8 cellular contexts compared by ENCODE assay signal in the genomic region with DNA sequence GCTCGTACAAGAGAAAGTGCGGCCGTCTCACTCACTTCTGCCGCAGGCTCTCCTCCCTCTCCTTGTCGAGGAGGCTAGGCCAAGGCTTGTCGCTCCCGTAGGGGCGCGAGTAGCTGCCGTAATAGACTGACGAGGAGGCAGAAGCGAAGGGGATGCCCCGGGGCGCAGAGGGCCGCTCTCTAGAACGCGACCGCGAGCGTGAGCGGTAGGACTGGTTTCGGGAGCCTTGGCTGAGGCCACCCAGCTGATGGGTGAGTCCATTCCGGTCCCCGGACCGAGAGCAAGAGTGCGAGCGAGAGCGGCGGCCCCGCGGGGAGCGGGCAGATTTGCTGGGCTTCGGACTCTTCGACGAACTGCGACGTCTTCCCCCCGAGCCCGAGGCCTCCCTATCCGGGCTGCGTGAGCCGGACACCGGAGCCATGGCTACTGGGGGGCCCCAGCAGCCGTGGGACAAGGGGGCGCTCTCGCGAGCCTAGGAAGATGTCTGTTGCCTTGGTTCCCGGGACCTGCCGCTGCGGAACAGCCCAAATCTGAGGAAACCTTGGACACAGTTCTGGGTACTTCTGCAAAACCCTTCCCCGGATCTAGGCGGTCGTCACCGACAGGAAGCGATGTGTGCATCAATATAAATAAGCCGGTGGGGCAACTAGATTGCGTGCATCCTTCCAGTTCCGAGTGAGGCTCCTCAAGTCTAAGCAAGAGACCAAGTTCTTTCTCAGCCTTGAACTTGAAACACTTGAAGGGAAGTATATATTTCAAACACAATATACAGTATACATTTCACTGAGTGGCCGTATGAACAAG. TPM values are rescaled to one million over a fixed set of nuclear protein-coding genes. Genes with fewer than 3 reads are reported as not detected.
A peak's percentile ranks its signal among the peaks of the same experiment; 100 is the strongest.
DNase-seq lines count a peak whose midpoint lies in the region; ATAC-seq and TF ChIP-seq lines count a peak whose summit lies in the region.

TSS of gene NKAP (minus strand) at position 567 of the 804 bp plus-strand sequence. CDS start at position 421, 146 bp downstream.

- CTCF ChIA-PET in GM10248 (lab: Yijun Ruan, JAX), result no interaction called here
- CTCF ChIA-PET in SK-N-SH (lab: Yijun Ruan, JAX), result interaction anchor here (0.7 kb wide), 1 partner anchor 16 kb away, joined by 3 read pairs; no protein-coding TSS in a partner anchor

- H3K9ac ChIP-seq in SK-N-SH, result peak within 1 kb of the TSS; percentile 87

- H3K36me3 Mint-ChIP-seq in activated naive CD4-positive, alpha-beta T cell treated with anti-CD3 and anti-CD28 coated beads, Interleukin-2, amount 50 U/mL, for 72 hours, result peaks cover 7 to 10% of the 10 kb centered on the region in 2 donors

- no peaks in the 10 kb centered on the region for H4K20me1 ChIP-seq in SK-N-SH (ENCODE audit: insufficient read depth)

- POLR2A ChIA-PET in GM10248 (lab: Yijun Ruan, JAX), result no interaction called here
- POLR2A ChIA-PET in SK-N-SH (lab: Yijun Ruan, JAX), result no interaction called here

- H3K79me2 ChIP-seq in SK-N-SH (ENCODE audit: insufficient read depth), result peaks cover 25% of the 10 kb centered on the region

- H3K27me3 ChIP-seq in SK-N-SH (ENCODE audit: insufficient read depth), result no peaks in the 10 kb centered on the region
- no peaks in the 10 kb centered on the region for H3K27me3 ChIP-seq in suprapubic skin

- H3K4me3 ChIP-seq in NB4 (ENCODE audit: low read depth, low read length) (peak within 1 kb of the TSS; percentile 90), SK-N-SH (ENCODE audit: low read depth in 2 of 2, low read length in 1 of 2) (peak within 1 kb of the TSS; percentile 73 to 77), suprapubic skin (peak within 1 kb of the TSS; percentile 73)

- TF ChIP-seq RAD21 in SK-N-SH (IDR thresholded peaks at IDR 0.05; ENCODE audit: low read length), result no peak

- no peaks in the 10 kb centered on the region for H3K9me3 Mint-ChIP-seq in activated naive CD4-positive, alpha-beta T cell treated with anti-CD3 and anti-CD28 coated beads, Interleukin-2, amount 50 U/mL, for 72 hours

- peaks cover 0 to 7% of the 10 kb centered on the region in 2 experiments; a peak in 1 of 4 replicates for H3K4me1 ChIP-seq in SK-N-SH (ENCODE audit: control insufficient read depth in 1 of 2, insufficient read depth in 2 of 2, low read depth in 1 of 2, low read length in 1 of 2)
- H3K4me1 ChIP-seq in suprapubic skin, result peaks cover 13% of the 10 kb centered on the region

- peak within 1 kb of the TSS; percentile 94 for H2AFZ ChIP-seq in SK-N-SH (ENCODE audit: low read depth)

- H3F3A ChIP-seq in SK-N-SH (replicated peaks; ENCODE audit: insufficient read depth), result peaks cover 9% of the 10 kb centered on the region

- ATAC-seq in HG02588 (IDR thresholded peaks at IDR 0.05; ENCODE audit: unreplicated experiment), result peak; percentile 83
- ATAC-seq in activated naive CD4-positive, alpha-beta T cell treated with anti-CD3 and anti-CD28 coated beads, Interleukin-2, amount 50 U/mL, for 72 hours, result peak; percentile 89 to 95

- H3K9me3 ChIP-seq in SK-N-SH, result no peaks in the 10 kb centered on the region
- H3K9me3 ChIP-seq in suprapubic skin, result no peaks in the 10 kb centered on the region

- 4% methylated on average over 12 of the region's 59 CpGs for WGBS in SK-N-SH (ENCODE audit: low lambda C conversion rate)
- WGBS in suprapubic skin, result 53% methylated on average over 18 of the region's 59 CpGs

- peak within 1 kb of the TSS; percentile 97 to 98 for H3K27ac Mint-ChIP-seq in activated naive CD4-positive, alpha-beta T cell treated with anti-CD3 and anti-CD28 coated beads, Interleukin-2, amount 50 U/mL, for 72 hours

- DNase-seq in GM10248 (ENCODE audit: extremely low spot score), result peak; percentile 72
- DNase-seq in NB4 (ENCODE audit: low read depth), result peak; percentile 94
- peak; percentile 86 for DNase-seq in SK-N-SH
- peak; percentile 78 to 82 for DNase-seq in activated naive CD4-positive, alpha-beta T cell treated with anti-CD3 and anti-CD28 coated beads, Interleukin-2, amount 50 U/mL, for 72 hours (ENCODE audit: low spot score in 2 of 2)
- DNase-seq in globus pallidus (ENCODE audit: low spot score), result peak; percentile 83
- DNase-seq in nucleus accumbens (lab: John Stamatoyannopoulos, UW), result peak in 55 of 56 donors; percentile 5 to 86 (median 65)
- DNase-seq in suprapubic skin (ENCODE audit: low spot score in 2 of 2), result peak; percentile 86 to 87

- H3K27ac ChIP-seq in SK-N-SH (ENCODE audit: low read depth in 2 of 2, low read length in 1 of 2) (peak within 1 kb of the TSS; percentile 79 to 87), suprapubic skin (peak within 1 kb of the TSS; percentile 95)

- TF ChIP-seq POLR2A in NB4 (IDR thresholded peaks at IDR 0.05; ENCODE audit: extremely low read depth, insufficient read length), result peak; percentile 64
- TF ChIP-seq POLR2A in suprapubic skin (IDR thresholded peaks at IDR 0.05), result peak in 1 of 2 donors; percentile 14

- TF ChIP-seq CTCF in GM10248 (IDR thresholded peaks at IDR 0.05; ENCODE audit: control extremely low read depth, extremely low read depth, low read depth, missing control alignments) (no peak), NB4 (IDR thresholded peaks at IDR 0.05; ENCODE audit: low read depth, low read length) (peak; percentile 1), SK-N-SH (IDR thresholded peaks at IDR 0.05) (peak; percentile 29; the same call in 1 of the 2 replicates), suprapubic skin (IDR thresholded peaks at IDR 0.05) (no peak)

- peak within 1 kb of the TSS; percentile 80 for H3K4me2 ChIP-seq in SK-N-SH

- peak in 1 of 2 experiments; percentile 29; a peak in 1 of 4 replicates for TF ChIP-seq EP300 in SK-N-SH (IDR thresholded peaks at IDR 0.05; ENCODE audit: borderline replicate concordance in 1 of 2, low read depth in 1 of 2, low read length in 1 of 2)
- TF ChIP-seq EP300 in suprapubic skin (IDR thresholded peaks at IDR 0.05), result no peak

- H3K36me3 ChIP-seq in SK-N-SH (replicated peaks in 1 of 2; ENCODE audit: control insufficient read depth in 1 of 2, insufficient read depth in 2 of 2, low read length in 1 of 2) (peaks cover 4 to 6% of the 10 kb centered on the region in 2 experiments), suprapubic skin (no peaks in the 10 kb centered on the region)

- no peaks in the 10 kb centered on the region for H3K9me2 ChIP-seq in SK-N-SH

TF ChIP-seq in SK-N-SH, 30 proteins besides CTCF, POLR2A, EP300 and RAD21 (continues in another document):
- TF ChIP-seq SIN3A (IDR thresholded peaks at IDR 0.05; ENCODE audit: borderline replicate concordance, low read depth, low read length), result peak; percentile 69; the same call in 1 of the 2 replicates
- TF ChIP-seq MXI1 (IDR thresholded peaks at IDR 0.05; ENCODE audit: low read depth, low read length), result peak; percentile 80
- TF ChIP-seq NRF1 (IDR thresholded peaks at IDR 0.05; ENCODE audit: low read depth, low read length), result no peak
- TF ChIP-seq FOSL2 (IDR thresholded peaks at IDR 0.05; ENCODE audit: borderline replicate concordance, low read depth), result peak; percentile 5; the same call in 1 of the 2 replicates
- TF ChIP-seq YY1 (IDR thresholded peaks at IDR 0.05; ENCODE audit: low read depth), result peak; percentile 83
- TF ChIP-seq JUND (IDR thresholded peaks at IDR 0.05), result 0 out of 2 replicates have a peak, but pooled peaks have one; percentile 21
- TF ChIP-seq ELF1 (IDR thresholded peaks at IDR 0.05), result peak; percentile 81
- TF ChIP-seq MEF2A (IDR thresholded peaks at IDR 0.05; ENCODE audit: borderline replicate concordance, low read depth), result no peak
- TF ChIP-seq, protein P1, sequence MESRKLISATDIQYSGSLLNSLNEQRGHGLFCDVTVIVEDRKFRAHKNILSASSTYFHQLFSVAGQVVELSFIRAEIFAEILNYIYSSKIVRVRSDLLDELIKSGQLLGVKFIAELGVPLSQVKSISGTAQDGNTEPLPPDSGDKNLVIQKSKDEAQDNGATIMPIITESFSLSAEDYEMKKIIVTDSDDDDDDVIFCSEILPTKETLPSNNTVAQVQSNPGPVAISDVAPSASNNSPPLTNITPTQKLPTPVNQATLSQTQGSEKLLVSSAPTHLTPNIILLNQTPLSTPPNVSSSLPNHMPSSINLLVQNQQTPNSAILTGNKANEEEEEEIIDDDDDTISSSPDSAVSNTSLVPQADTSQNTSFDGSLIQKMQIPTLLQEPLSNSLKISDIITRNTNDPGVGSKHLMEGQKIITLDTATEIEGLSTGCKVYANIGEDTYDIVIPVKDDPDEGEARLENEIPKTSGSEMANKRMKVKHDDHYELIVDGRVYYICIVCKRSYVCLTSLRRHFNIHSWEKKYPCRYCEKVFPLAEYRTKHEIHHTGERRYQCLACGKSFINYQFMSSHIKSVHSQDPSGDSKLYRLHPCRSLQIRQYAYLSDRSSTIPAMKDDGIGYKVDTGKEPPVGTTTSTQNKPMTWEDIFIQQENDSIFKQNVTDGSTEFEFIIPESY (IDR thresholded peaks at IDR 0.05; ENCODE audit: borderline replicate concordance, low read depth), result peak; percentile 96
- no peak for TF ChIP-seq TEAD4 (IDR thresholded peaks at IDR 0.05; ENCODE audit: borderline replicate concordance, insufficient read depth)
- TF ChIP-seq, protein P2, sequence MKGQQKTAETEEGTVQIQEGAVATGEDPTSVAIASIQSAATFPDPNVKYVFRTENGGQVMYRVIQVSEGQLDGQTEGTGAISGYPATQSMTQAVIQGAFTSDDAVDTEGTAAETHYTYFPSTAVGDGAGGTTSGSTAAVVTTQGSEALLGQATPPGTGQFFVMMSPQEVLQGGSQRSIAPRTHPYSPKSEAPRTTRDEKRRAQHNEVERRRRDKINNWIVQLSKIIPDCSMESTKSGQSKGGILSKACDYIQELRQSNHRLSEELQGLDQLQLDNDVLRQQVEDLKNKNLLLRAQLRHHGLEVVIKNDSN (IDR thresholded peaks at IDR 0.05; ENCODE audit: borderline replicate concordance, low read depth), result peak; percentile 24; the same call in 1 of the 2 replicates
- TF ChIP-seq NFIC (IDR thresholded peaks at IDR 0.05; ENCODE audit: borderline replicate concordance), result no peak; the same call in 1 of the 2 replicates
- peak; percentile 67 for TF ChIP-seq POLR2AphosphoS5 (IDR thresholded peaks at IDR 0.05; ENCODE audit: low read depth, low read length)
- TF ChIP-seq GATA2 (CRISPR knock-in tag; IDR thresholded peaks at IDR 0.05), result no peak

RNA-seq across cellular contexts. Expression of gene NKAP, which starts in this region (rescaled TPM):
- polyA plus RNA-seq in SK-N-SH (2012; rRNA removed), result 4.1 and 4.2 TPM in 2 replicates
- polyA plus RNA-seq in SK-N-SH (2012; cell fraction: cytosol; rRNA removed), result 4.5 and 6.6 TPM in 2 replicates
- polyA plus RNA-seq in SK-N-SH (2012; cell fraction: nucleus; rRNA removed), result 2.8 and 3.0 TPM in 2 replicates
- 10 to 100 TPM in 1 of 2 donors, 1 to 10 TPM in 1; 8.8 to 11.4 TPM for total RNA-seq in activated naive CD4-positive, alpha-beta T cell treated with anti-CD3 and anti-CD28 coated beads, Interleukin-2, amount 50 U/mL, for 72 hours
- 10 to 100 TPM in 1 of 4 donors, 1 to 10 TPM in 3; 4.0 to 11.7 (median 6.5) TPM for total RNA-seq in suprapubic skin

Comparison
In these comparisons a context has a peak if more than half of its experiments do, and no peak if none do; other contexts are left out.
1. Peak in every context shown above with its lines: DNase-seq, ATAC-seq, H3K4me3 ChIP-seq and H3K27ac ChIP-seq.
2. CTCF ChIP-seq: peak in NB4 (single experiment) and SK-N-SH (single experiment); none in GM10248 (single experiment) and suprapubic skin (0 of 2).